Comparison of ENCODE assay signal across 9 cellular contexts in the genomic region with DNA sequence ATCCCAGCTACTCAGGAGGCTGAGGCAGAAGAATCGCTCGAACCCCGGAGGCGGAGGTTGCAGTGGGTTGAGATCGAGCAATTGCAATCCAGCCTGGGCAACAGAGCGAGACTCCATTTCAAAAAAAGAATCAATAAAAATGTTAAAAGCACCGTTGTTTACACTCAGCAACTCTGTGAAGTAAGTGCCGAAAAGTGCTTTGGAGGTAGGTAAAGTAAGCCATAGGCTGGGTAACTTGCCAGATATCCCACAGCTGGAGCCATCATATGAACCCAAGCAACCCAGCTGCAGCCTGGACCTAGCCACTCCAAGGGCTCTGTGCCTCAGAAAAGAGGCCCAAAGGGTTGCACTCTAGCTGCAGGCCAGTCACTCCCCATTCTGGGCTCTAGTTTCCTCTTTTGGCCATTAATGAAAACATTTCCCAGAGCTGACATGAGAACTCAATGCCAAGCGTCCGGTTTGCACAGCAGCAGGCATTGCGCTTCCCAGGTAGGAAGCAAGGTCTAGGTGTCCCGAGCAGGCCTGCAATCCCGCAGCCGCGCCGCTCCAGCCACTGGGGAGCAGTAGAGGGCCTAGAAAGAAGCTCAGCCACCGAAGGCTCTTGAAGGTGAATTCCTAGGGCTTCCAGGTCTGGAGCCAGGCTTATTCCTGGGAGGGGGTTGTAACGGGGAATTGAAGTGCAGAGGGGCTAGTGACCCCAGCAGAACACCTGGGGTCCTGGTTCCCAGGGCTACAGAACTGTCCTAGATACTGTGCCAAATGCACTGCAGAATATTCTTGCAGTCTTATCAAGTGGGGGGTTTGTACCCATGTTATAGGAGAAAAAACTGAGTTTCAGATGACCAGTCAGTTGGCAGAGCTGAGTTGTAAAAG. TPM values are rescaled to one million over a fixed set of nuclear protein-coding genes. Genes with fewer than 3 reads are reported as not detected.
DNase-seq lines count a peak whose midpoint lies in the region; ATAC-seq and TF ChIP-seq lines count a peak whose summit lies in the region.
"Had no signal": no experiment of that assay in that cellular context is flagged by ENCODE, and none has a peak within 500 bp of the region (broad histone marks: within the 10 kb centered on the region; RNA-seq: fewer than 3 reads in every experiment).

No MANE protein-coding gene starts in this region.

- peak; percentile 90 for TF ChIP-seq CTCF in VCaP (conservative IDR thresholded peaks at IDR 0.05)

- peak overlapping the region; percentile 89 for H3K27ac Mint-ChIP-seq in stimulated activated memory B cell treated with anti-CD40 and anti-IgM and Interleukin-4, amounts not matched to agents 10 μg/mL and 1 μg/mL and 100 μg/mL, for 72 hours
- H3K27ac Mint-ChIP-seq: mesothelial cell of epicardium had no signal

- H3K4me1 Mint-ChIP-seq in stimulated activated memory B cell treated with anti-CD40 and anti-IgM and Interleukin-4, amounts not matched to agents 10 μg/mL and 1 μg/mL and 100 μg/mL, for 72 hours = peaks cover 78% of the 10 kb centered on the region

- H3K27me3 Mint-ChIP-seq in stimulated activated memory B cell treated with anti-CD40 and anti-IgM and Interleukin-4, amounts not matched to agents 10 μg/mL and 1 μg/mL and 100 μg/mL, for 72 hours = no peaks in the 10 kb centered on the region

- no peaks in the 10 kb centered on the region for H3K9me3 Mint-ChIP-seq in stimulated activated memory B cell treated with anti-CD40 and anti-IgM and Interleukin-4, amounts not matched to agents 10 μg/mL and 1 μg/mL and 100 μg/mL, for 72 hours
- H3K9me3 Mint-ChIP-seq: mesothelial cell of epicardium had no signal

- peaks cover 38% of the 10 kb centered on the region for H3K36me3 Mint-ChIP-seq in stimulated activated memory B cell treated with anti-CD40 and anti-IgM and Interleukin-4, amounts not matched to agents 10 μg/mL and 1 μg/mL and 100 μg/mL, for 72 hours

- DNase-seq in SIG-M5 treated with dmso at 0.1 percent for 504 hours (lab: John Stamatoyannopoulos, UW; ENCODE audit: unreplicated experiment) = peak; percentile 68
- DNase-seq in SIG-M5 (lab: John Stamatoyannopoulos, UW) = no peak
- DNase-seq in NCI-H2107 (lab: John Stamatoyannopoulos, UW) = peak; percentile 59
- peak in 43 of 61 donors; percentile 2 to 64 (median 23) for DNase-seq in caudate nucleus (lab: John Stamatoyannopoulos, UW)
- DNase-seq in left lobe of liver (ENCODE audit: low spot score) = peak; percentile 67

- H3K27ac ChIP-seq in VCaP = peak overlapping the region; percentile 30; the same call in 1 of the 2 replicates
- H3K27ac ChIP-seq in caudate nucleus (ENCODE audit: low read depth, low read length) = no peak overlapping the region

- ATAC-seq in left lobe of liver = peak; percentile 87
- no peak for ATAC-seq in stimulated activated memory B cell treated with anti-CD40 and anti-IgM and Interleukin-4, amounts not matched to agents 10 μg/mL and 1 μg/mL and 100 μg/mL, for 72 hours
- no peak for ATAC-seq in GM21381 (IDR thresholded peaks at IDR 0.05; ENCODE audit: unreplicated experiment)

- H3K4me3 Mint-ChIP-seq in stimulated activated memory B cell treated with anti-CD40 and anti-IgM and Interleukin-4, amounts not matched to agents 10 μg/mL and 1 μg/mL and 100 μg/mL, for 72 hours = no peak overlapping the region
- H3K4me3 Mint-ChIP-seq: mesothelial cell of epicardium had no signal

RNA-seq across cellular contexts. Expression of a gene that starts 4.1 kb away (rescaled TPM):
- 0.55 TPM for total RNA-seq in left lobe of liver

RNA-seq across cellular contexts. Expression of a gene that starts 10.0 kb away (rescaled TPM):
- 37.4 TPM for total RNA-seq in left lobe of liver

RNA-seq across cellular contexts. Expression of a gene that starts 13.0 kb away (rescaled TPM):
- 519 TPM for total RNA-seq in left lobe of liver

RNA-seq across cellular contexts. Expression of a gene that starts 28.2 kb away (rescaled TPM):
- not detected for total RNA-seq in left lobe of liver
- total RNA-seq: mesothelial cell of epicardium had no signal

RNA-seq across cellular contexts. Expression of a gene that starts 28.5 kb away (rescaled TPM):
- total RNA-seq in left lobe of liver = not detected
- total RNA-seq: mesothelial cell of epicardium had no signal
